In genomic region chr2:191758420-191759199, GRCh38 we compare ENCODE assay signal across 1 cellular context.
TF ChIP-seq lines count a peak whose summit lies in the region.

No MANE protein-coding gene starts in this region.

TF ChIP-seq in HepG2, 621 proteins besides CTCF, POLR2A, EP300 and RAD21 (continued from another document and continues in another):
- no peak for TF ChIP-seq USF2 (IDR thresholded peaks at IDR 0.05; ENCODE audit: low read depth, low read length)
- TF ChIP-seq USF2 (CRISPR knock-in tag; IDR thresholded peaks at IDR 0.05; ENCODE audit: borderline replicate concordance): no peak
- no peak for TF ChIP-seq RBAK (CRISPR knock-in tag; IDR thresholded peaks at IDR 0.05)
- 0 out of 2 replicates have a peak, but pooled peaks have one; percentile 28 for TF ChIP-seq ATF7-NPFF (CRISPR knock-in tag; IDR thresholded peaks at IDR 0.05; ENCODE audit: low read depth)
- no peak for TF ChIP-seq ZNF576 (CRISPR knock-in tag; IDR thresholded peaks at IDR 0.05)
- TF ChIP-seq ZBTB8A (CRISPR knock-in tag; IDR thresholded peaks at IDR 0.05; ENCODE audit: borderline replicate concordance, low read depth): no peak
- TF ChIP-seq, protein P1, sequence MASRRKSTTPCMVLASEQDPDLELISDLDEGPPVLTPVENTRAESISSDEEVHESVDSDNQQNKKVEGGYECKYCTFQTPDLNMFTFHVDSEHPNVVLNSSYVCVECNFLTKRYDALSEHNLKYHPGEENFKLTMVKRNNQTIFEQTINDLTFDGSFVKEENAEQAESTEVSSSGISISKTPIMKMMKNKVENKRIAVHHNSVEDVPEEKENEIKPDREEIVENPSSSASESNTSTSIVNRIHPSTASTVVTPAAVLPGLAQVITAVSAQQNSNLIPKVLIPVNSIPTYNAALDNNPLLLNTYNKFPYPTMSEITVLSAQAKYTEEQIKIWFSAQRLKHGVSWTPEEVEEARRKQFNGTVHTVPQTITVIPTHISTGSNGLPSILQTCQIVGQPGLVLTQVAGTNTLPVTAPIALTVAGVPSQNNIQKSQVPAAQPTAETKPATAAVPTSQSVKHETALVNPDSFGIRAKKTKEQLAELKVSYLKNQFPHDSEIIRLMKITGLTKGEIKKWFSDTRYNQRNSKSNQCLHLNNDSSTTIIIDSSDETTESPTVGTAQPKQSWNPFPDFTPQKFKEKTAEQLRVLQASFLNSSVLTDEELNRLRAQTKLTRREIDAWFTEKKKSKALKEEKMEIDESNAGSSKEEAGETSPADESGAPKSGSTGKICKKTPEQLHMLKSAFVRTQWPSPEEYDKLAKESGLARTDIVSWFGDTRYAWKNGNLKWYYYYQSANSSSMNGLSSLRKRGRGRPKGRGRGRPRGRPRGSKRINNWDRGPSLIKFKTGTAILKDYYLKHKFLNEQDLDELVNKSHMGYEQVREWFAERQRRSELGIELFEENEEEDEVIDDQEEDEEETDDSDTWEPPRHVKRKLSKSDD (CRISPR knock-in tag; IDR thresholded peaks at IDR 0.05; ENCODE audit: low read depth): no peak
- no peak for TF ChIP-seq MXD4 (CRISPR knock-in tag; IDR thresholded peaks at IDR 0.05)
- peak; percentile 28; the same call in 1 of the 2 replicates for TF ChIP-seq ZMYM4 (CRISPR knock-in tag; IDR thresholded peaks at IDR 0.05)
- TF ChIP-seq, protein P2, sequence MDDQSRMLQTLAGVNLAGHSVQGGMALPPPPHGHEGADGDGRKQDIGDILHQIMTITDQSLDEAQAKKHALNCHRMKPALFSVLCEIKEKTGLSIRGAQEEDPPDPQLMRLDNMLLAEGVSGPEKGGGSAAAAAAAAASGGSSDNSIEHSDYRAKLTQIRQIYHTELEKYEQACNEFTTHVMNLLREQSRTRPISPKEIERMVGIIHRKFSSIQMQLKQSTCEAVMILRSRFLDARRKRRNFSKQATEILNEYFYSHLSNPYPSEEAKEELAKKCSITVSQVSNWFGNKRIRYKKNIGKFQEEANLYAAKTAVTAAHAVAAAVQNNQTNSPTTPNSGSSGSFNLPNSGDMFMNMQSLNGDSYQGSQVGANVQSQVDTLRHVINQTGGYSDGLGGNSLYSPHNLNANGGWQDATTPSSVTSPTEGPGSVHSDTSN (CRISPR knock-in tag; IDR thresholded peaks at IDR 0.05; ENCODE audit: borderline replicate concordance): no peak
- TF ChIP-seq TARDBP (CRISPR knock-in tag; IDR thresholded peaks at IDR 0.05): no peak
- no peak for TF ChIP-seq ZIK1 (CRISPR knock-in tag; IDR thresholded peaks at IDR 0.05; ENCODE audit: borderline replicate concordance, low read depth)
- TF ChIP-seq TEAD3 (CRISPR knock-in tag; optimal IDR thresholded peaks at IDR 0.05; ENCODE audit: borderline replicate concordance): peak; percentile 44
- TF ChIP-seq RXRB (CRISPR knock-in tag; IDR thresholded peaks at IDR 0.05; ENCODE audit: borderline replicate concordance): peak; percentile 61
- TF ChIP-seq ZFX (CRISPR knock-in tag; IDR thresholded peaks at IDR 0.05; ENCODE audit: low read depth): no peak
- TF ChIP-seq ISL2 (CRISPR knock-in tag; IDR thresholded peaks at IDR 0.05): no peak
- 0 out of 2 replicates have a peak, but pooled peaks have one; percentile 49 for TF ChIP-seq SSRP1 (CRISPR knock-in tag; IDR thresholded peaks at IDR 0.05)
- TF ChIP-seq GTF2F1 (IDR thresholded peaks at IDR 0.05; ENCODE audit: low read length): 0 out of 2 replicates have a peak, but pooled peaks have one; percentile 45
- TF ChIP-seq FOSL2 (CRISPR knock-in tag; IDR thresholded peaks at IDR 0.05): peak; percentile 86
- no peak for TF ChIP-seq SP4 (CRISPR knock-in tag; IDR thresholded peaks at IDR 0.05)
- TF ChIP-seq ZNF713 (CRISPR knock-in tag; IDR thresholded peaks at IDR 0.05): no peak
- TF ChIP-seq, protein P3, sequence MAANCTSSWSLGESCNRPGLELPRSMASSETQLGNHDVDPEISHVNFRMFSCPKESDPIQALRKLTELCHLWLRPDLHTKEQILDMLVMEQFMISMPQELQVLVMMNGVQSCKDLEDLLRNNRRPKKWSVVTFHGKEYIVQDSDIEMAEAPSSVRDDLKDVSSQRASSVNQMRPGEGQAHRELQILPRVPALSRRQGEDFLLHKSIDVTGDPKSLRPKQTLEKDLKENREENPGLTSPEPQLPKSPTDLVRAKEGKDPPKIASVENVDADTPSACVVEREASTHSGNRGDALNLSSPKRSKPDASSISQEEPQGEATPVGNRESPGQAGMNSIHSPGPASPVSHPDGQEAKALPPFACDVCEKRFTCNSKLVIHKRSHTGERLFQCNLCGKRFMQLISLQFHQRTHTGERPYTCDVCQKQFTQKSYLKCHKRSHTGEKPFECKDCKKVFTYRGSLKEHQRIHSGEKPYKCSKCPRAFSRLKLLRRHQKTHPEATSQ (CRISPR knock-in tag; IDR thresholded peaks at IDR 0.05; ENCODE audit: borderline replicate concordance): no peak
- no peak for TF ChIP-seq PHF21A (CRISPR knock-in tag; IDR thresholded peaks at IDR 0.05)
- no peak for TF ChIP-seq NKX3-1 (CRISPR knock-in tag; IDR thresholded peaks at IDR 0.05)
- TF ChIP-seq NR2C2 (CRISPR knock-in tag; IDR thresholded peaks at IDR 0.05; ENCODE audit: borderline replicate concordance): no peak
- TF ChIP-seq, protein P4, sequence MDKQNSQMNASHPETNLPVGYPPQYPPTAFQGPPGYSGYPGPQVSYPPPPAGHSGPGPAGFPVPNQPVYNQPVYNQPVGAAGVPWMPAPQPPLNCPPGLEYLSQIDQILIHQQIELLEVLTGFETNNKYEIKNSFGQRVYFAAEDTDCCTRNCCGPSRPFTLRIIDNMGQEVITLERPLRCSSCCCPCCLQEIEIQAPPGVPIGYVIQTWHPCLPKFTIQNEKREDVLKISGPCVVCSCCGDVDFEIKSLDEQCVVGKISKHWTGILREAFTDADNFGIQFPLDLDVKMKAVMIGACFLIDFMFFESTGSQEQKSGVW (CRISPR knock-in tag; IDR thresholded peaks at IDR 0.05; ENCODE audit: borderline replicate concordance): no peak
- no peak for TF ChIP-seq ZNF740 (CRISPR knock-in tag; IDR thresholded peaks at IDR 0.05)
- no peak for TF ChIP-seq CBFB (CRISPR knock-in tag; IDR thresholded peaks at IDR 0.05)
- TF ChIP-seq HNRNPK (IDR thresholded peaks at IDR 0.05; ENCODE audit: low read depth, low read length, poor library complexity, severe bottlenecking): no peak
- TF ChIP-seq, protein P5, sequence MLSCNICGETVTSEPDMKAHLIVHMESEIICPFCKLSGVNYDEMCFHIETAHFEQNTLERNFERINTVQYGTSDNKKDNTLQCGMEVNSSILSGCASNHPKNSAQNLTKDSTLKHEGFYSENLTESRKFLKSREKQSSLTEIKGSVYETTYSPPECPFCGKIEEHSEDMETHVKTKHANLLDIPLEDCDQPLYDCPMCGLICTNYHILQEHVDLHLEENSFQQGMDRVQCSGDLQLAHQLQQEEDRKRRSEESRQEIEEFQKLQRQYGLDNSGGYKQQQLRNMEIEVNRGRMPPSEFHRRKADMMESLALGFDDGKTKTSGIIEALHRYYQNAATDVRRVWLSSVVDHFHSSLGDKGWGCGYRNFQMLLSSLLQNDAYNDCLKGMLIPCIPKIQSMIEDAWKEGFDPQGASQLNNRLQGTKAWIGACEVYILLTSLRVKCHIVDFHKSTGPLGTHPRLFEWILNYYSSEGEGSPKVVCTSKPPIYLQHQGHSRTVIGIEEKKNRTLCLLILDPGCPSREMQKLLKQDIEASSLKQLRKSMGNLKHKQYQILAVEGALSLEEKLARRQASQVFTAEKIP (CRISPR knock-in tag; IDR thresholded peaks at IDR 0.05; ENCODE audit: borderline replicate concordance): no peak
- TF ChIP-seq, protein P6, sequence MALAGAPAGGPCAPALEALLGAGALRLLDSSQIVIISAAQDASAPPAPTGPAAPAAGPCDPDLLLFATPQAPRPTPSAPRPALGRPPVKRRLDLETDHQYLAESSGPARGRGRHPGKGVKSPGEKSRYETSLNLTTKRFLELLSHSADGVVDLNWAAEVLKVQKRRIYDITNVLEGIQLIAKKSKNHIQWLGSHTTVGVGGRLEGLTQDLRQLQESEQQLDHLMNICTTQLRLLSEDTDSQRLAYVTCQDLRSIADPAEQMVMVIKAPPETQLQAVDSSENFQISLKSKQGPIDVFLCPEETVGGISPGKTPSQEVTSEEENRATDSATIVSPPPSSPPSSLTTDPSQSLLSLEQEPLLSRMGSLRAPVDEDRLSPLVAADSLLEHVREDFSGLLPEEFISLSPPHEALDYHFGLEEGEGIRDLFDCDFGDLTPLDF (CRISPR knock-in tag; IDR thresholded peaks at IDR 0.05): no peak
- TF ChIP-seq, protein P7, sequence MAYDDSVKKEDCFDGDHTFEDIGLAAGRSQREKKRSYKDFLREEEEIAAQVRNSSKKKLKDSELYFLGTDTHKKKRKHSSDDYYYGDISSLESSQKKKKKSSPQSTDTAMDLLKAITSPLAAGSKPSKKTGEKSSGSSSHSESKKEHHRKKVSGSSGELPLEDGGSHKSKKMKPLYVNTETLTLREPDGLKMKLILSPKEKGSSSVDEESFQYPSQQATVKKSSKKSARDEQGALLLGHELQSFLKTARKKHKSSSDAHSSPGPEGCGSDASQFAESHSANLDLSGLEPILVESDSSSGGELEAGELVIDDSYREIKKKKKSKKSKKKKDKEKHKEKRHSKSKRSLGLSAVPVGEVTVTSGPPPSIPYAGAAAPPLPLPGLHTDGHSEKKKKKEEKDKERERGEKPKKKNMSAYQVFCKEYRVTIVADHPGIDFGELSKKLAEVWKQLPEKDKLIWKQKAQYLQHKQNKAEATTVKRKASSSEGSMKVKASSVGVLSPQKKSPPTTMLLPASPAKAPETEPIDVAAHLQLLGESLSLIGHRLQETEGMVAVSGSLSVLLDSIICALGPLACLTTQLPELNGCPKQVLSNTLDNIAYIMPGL (CRISPR knock-in tag; IDR thresholded peaks at IDR 0.05; ENCODE audit: borderline replicate concordance in 1 of 2, low read depth in 1 of 2): peak; percentile 43 to 59; a peak in 1 of 4 replicates
- TF ChIP-seq, protein P8, sequence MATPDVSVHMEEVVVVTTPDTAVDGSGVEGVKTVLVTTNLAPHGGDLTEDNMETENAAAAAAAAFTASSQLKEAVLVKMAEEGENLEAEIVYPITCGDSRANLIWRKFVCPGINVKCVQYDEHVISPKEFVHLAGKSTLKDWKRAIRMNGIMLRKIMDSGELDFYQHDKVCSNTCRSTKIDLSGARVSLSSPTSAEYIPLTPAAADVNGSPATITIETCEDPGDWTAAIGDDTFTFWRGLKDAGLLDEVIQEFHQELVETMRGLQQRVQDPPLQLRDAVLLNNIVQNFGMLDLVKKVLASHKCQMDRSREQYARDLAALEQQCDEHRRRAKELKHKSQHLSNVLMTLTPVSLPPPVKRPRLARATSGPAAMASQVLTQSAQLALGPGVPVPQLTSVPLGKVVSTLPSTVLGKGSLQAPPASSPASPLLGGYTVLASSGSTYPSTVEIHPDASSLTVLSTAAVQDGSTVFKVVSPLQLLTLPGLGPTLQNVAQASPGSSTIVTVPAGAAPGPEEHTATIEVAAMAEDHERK (CRISPR knock-in tag; IDR thresholded peaks at IDR 0.05; ENCODE audit: low read depth): no peak
- no peak for TF ChIP-seq NFIC (IDR thresholded peaks at IDR 0.05; ENCODE audit: low read length)
- no peak for TF ChIP-seq GZF1 (CRISPR knock-in tag; IDR thresholded peaks at IDR 0.05)
- no peak for TF ChIP-seq PRDM10 (CRISPR knock-in tag; IDR thresholded peaks at IDR 0.05; ENCODE audit: low read depth)
- no peak for TF ChIP-seq FOSL1 (CRISPR knock-in tag; IDR thresholded peaks at IDR 0.05; ENCODE audit: borderline replicate concordance)
- TF ChIP-seq ZNF557 (CRISPR knock-in tag; IDR thresholded peaks at IDR 0.05): no peak
- no peak for TF ChIP-seq FOXA3 (CRISPR knock-in tag; IDR thresholded peaks at IDR 0.05)
- no peak for TF ChIP-seq GPN1 (CRISPR knock-in tag; IDR thresholded peaks at IDR 0.05; ENCODE audit: borderline replicate concordance)
- TF ChIP-seq JDP2 (CRISPR knock-in tag; IDR thresholded peaks at IDR 0.05; ENCODE audit: borderline replicate concordance): no peak
- TF ChIP-seq MIXL1 (CRISPR knock-in tag; IDR thresholded peaks at IDR 0.05): peak; percentile 90; the same call in 1 of the 2 replicates
- no peak for TF ChIP-seq ARNTL (CRISPR knock-in tag; IDR thresholded peaks at IDR 0.05)
